In the genomic region with DNA sequence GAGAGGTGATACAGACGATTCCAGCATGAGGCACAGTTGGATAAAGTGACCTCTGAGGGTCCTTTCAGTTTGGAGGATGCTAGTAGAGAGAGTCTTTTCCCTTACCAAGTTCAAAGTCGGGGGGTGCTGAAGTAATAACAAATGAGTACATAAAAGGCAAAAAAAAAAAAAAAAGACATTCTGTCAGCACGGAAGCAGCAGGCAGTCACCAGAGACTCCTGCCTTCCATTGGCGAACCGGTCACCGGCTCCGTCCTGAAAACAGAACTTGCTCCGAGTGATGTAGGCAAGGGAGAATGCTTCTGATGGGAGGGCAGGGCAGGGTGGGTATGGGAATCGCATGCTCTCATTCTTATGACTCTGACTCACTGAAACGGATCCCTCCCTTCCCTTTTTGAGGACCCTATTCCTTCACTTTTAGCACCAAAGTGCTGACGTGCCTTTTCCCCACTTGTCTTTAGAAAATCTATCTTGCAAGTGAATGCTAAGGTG, we compare ENCODE assay signal across 9 cellular contexts.
DNase-seq lines count a peak whose midpoint lies in the region; ATAC-seq and TF ChIP-seq lines count a peak whose summit lies in the region.
"Had no signal": no experiment of that assay in that cellular context is flagged by ENCODE, and none has a peak within 500 bp of the region (broad histone marks: within the 10 kb centered on the region; RNA-seq: fewer than 3 reads in every experiment).

No MANE protein-coding gene starts in this region.

- H3K9ac ChIP-seq in PC-3 (ENCODE audit: low read length): no peak overlapping the region

- peak overlapping the region; percentile 11; the same call in 1 of the 2 replicates for H3K4me3 ChIP-seq in PC-3 (ENCODE audit: low read length)

- no peaks in the 10 kb centered on the region for H3K36me3 ChIP-seq in PC-3 (ENCODE audit: low read depth, low read length)

- TF ChIP-seq CTCF in PC-3 (conservative IDR thresholded peaks at IDR 0.05; ENCODE audit: low read depth, low read length) (no peak), omental fat pad (IDR thresholded peaks at IDR 0.05) (no peak)

- no peaks in the 10 kb centered on the region for H4K20me1 ChIP-seq in PC-3 (ENCODE audit: low read length)

- intact Hi-C loops in PC-3 (cut with micrococcal nuclease): no loop called here

- POLR2A ChIA-PET in PC-3 (lab: Charles Lee; ENCODE audit: unreplicated experiment): no interaction called here

- H3K79me2 ChIP-seq in PC-3 (ENCODE audit: low read length): no peaks in the 10 kb centered on the region

- peaks cover 33% of the 10 kb centered on the region for H3K4me1 ChIP-seq in PC-3 (ENCODE audit: insufficient read depth, low read length)

- H3F3A ChIP-seq in PC-3 (ENCODE audit: low read length, unreplicated experiment): no peaks in the 10 kb centered on the region

- H2AFZ ChIP-seq in PC-3 (ENCODE audit: low read length): peak overlapping the region; percentile 37

- DNase-seq in Daoy (ENCODE audit: low read depth): peak; percentile 91
- DNase-seq in PC-3: peak; percentile 40
- DNase-seq in epithelial cell of prostate (ENCODE audit: low read depth, low spot score): peak; percentile 81
- no peak for DNase-seq in omental fat pad (ENCODE audit: low spot score)
- no peak for DNase-seq in HuH-7 (ENCODE audit: low spot score)
- DNase-seq in HuH-7.5 (ENCODE audit: low spot score): no peak
- no peak for DNase-seq in NCI-H2107 (lab: John Stamatoyannopoulos, UW)
- DNase-seq: KG1 had no signal

- H3K9me2 ChIP-seq in PC-3 (replicated peaks; ENCODE audit: low read length): no peaks in the 10 kb centered on the region

- CTCF ChIA-PET in PC-3 (lab: Charles Lee): no interaction called here

- H3K27ac ChIP-seq in PC-3 (ENCODE audit: low read length) (peak overlapping the region; percentile 6; the same call in 1 of the 2 replicates), epithelial cell of prostate (peak overlapping the region; percentile 89)

- no peaks in the 10 kb centered on the region for H3K27me3 ChIP-seq in PC-3 (ENCODE audit: low read length)

- H3K4me2 ChIP-seq in PC-3 (ENCODE audit: low read length): peak overlapping the region; percentile 41

- ATAC-seq in PC-3 (no peak), omental fat pad (ENCODE audit: low FRiP score) (peak; percentile 73), GM19351 (IDR thresholded peaks at IDR 0.05; ENCODE audit: unreplicated experiment) (no peak)

- no peaks in the 10 kb centered on the region for H3K9me3 ChIP-seq in PC-3 (ENCODE audit: low read length)

- BruUV-seq in PC-3 (replicated peaks; lab: Mats Ljungman, UMichigan): no TSS peak

Comparison
In these comparisons a context has a peak if more than half of its experiments do, and no peak if none do; other contexts are left out.
1. DNase-seq: peak in Daoy (single experiment), PC-3 (single experiment) and epithelial cell of prostate (single experiment); none in omental fat pad (single experiment), HuH-7 (single experiment), HuH-7.5 (single experiment) and NCI-H2107 (single experiment).